Comparison of ENCODE assay signal across 13 cellular contexts in genomic region chr17:67105213-67105612, GRCh38.
A peak's percentile ranks its signal among the peaks of the same experiment; 100 is the strongest.
DNase-seq lines count a peak whose midpoint lies in the region; ATAC-seq and TF ChIP-seq lines count a peak whose summit lies in the region.
"Had no signal": no experiment of that assay in that cellular context is flagged by ENCODE, and none has a peak within 500 bp of the region (broad histone marks: within the 10 kb centered on the region; RNA-seq: fewer than 3 reads in every experiment).

No MANE protein-coding gene starts in this region.

- no peak overlapping the region for H3K4me3 Mint-ChIP-seq in T-helper 2 cell treated with Interferon-gamma antibody and Interleukin-4, amounts not matched to agents 5 μg/mL and 100 μg/mL, for 36 hours

- H3K36me3 ChIP-seq in psoas muscle (ENCODE audit: insufficient read depth in 1 of 2, low read depth in 1 of 2), result peaks cover 0 to 44% of the 10 kb centered on the region in 2 donors

- intact Hi-C loops in psoas muscle (cut with DNase I), result no loop called here

- H3K27ac Mint-ChIP-seq in T-helper 2 cell treated with Interferon-gamma antibody and Interleukin-4, amounts not matched to agents 5 μg/mL and 100 μg/mL, for 36 hours, result no peak overlapping the region

- H3K27ac ChIP-seq in psoas muscle, result no peak overlapping the region
- H3K27ac ChIP-seq: body of pancreas, lower lobe of right lung had no signal

- H3K4me1 Mint-ChIP-seq in T-helper 2 cell treated with Interferon-gamma antibody and Interleukin-4, amounts not matched to agents 5 μg/mL and 100 μg/mL, for 36 hours (ENCODE audit: low read depth), result peaks cover 5% of the 10 kb centered on the region

- H3K4me3 ChIP-seq in psoas muscle, result no peak overlapping the region
- H3K4me3 ChIP-seq: body of pancreas, lower lobe of right lung had no signal

- ATAC-seq in esophagus mucosa (peak; percentile 41), psoas muscle (peak; percentile 78 to 89 (median 84)), GM19452 (IDR thresholded peaks at IDR 0.05; ENCODE audit: unreplicated experiment) (no peak), GM21529 (IDR thresholded peaks at IDR 0.05; ENCODE audit: unreplicated experiment) (no peak)
- ATAC-seq: body of pancreas had no signal

- H3K27me3 ChIP-seq in psoas muscle (ENCODE audit: insufficient read depth in 3 of 3, low read length in 2 of 3), result no peaks in the 10 kb centered on the region
- H3K27me3 ChIP-seq: body of pancreas had no signal

- peaks cover 55% of the 10 kb centered on the region for H3K36me3 Mint-ChIP-seq in T-helper 2 cell treated with Interferon-gamma antibody and Interleukin-4, amounts not matched to agents 5 μg/mL and 100 μg/mL, for 36 hours (ENCODE audit: low read depth)

- peak; percentile 57 for DNase-seq in GM03348 (ENCODE audit: low spot score)
- DNase-seq in NCI-H226, result peak; percentile 65
- DNase-seq in psoas muscle, result no peak
- no peak for DNase-seq in T-helper 2 cell treated with Interferon-gamma antibody and Interleukin-4, amounts not matched to agents 5 μg/mL and 100 μg/mL, for 36 hours (ENCODE audit: low spot score)
- DNase-seq: body of pancreas; DMS 273 treated with DMSO at 0.1 percent for 48 hours; lower lobe of right lung; NCI-H2107; stimulated activated CD4-positive, alpha-beta T cell treated with anti-CD3 and anti-CD28 coated beads, Interleukin-4, amount 100 ng/mL, for 4 hours; T-helper 9 cell had no signal

- H3K4me1 ChIP-seq in psoas muscle, result peaks cover 16% of the 10 kb centered on the region

- no peaks in the 10 kb centered on the region for H3K9me3 ChIP-seq in psoas muscle
- H3K9me3 ChIP-seq: body of pancreas, lower lobe of right lung had no signal

- no peak for TF ChIP-seq CTCF in psoas muscle (IDR thresholded peaks at IDR 0.05)

- H3K9me3 Mint-ChIP-seq in T-helper 2 cell treated with Interferon-gamma antibody and Interleukin-4, amounts not matched to agents 5 μg/mL and 100 μg/mL, for 36 hours, result no peaks in the 10 kb centered on the region

- no peaks in the 10 kb centered on the region for H3K27me3 Mint-ChIP-seq in T-helper 2 cell treated with Interferon-gamma antibody and Interleukin-4, amounts not matched to agents 5 μg/mL and 100 μg/mL, for 36 hours (ENCODE audit: low read depth)

Comparison
In these comparisons a context has a peak if more than half of its experiments do, and no peak if none do; other contexts are left out.
1. DNase-seq: peak in GM03348 (single experiment) and NCI-H226 (single experiment); none in psoas muscle (0 of 2) and T-helper 2 cell treated with Interferon-gamma antibody and Interleukin-4, amounts not matched to agents 5 μg/mL and 100 μg/mL, for 36 hours (single experiment).
2. ATAC-seq: peak in esophagus mucosa (single experiment) and psoas muscle (4 of 4); none in GM19452 (single experiment) and GM21529 (single experiment).